ENCODE assay signal across 8 cellular contexts in the genomic region with DNA sequence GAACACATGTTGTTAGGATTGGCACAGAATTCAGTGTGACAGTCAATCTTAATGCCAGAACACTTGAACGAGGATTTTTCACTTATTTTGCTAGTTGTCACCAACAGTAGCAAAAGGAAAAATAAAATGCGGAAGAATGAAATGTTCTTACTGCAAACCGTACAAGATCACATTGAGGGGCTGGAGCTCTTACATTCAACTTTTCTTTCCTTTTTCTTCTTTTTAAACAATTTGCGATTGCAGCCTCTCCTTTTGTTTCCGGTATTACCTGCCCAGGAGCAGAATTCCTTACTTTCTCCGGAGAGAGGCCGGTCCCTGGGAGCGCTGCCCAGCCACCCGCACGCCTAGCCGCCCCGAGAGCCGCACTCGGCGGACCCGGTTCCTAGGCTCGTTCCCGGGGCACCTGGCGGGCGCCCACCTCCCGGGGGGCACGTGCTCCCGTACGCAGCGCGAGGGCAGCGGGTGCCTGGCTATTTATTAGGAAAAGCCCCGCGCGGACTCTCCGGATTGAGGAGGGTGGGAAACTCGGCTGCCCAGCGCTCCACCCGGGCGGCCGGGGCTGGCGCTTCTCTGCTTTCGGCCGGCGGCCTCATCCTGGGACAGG. TPM values are rescaled to one million over a fixed set of nuclear protein-coding genes. Genes with fewer than 3 reads are reported as not detected.
DNase-seq lines count a peak whose midpoint lies in the region; ATAC-seq and TF ChIP-seq lines count a peak whose summit lies in the region.

No MANE protein-coding gene starts in this region.

- H3K9me3 Mint-ChIP-seq in endodermal cell = no peaks in the 10 kb centered on the region
- H3K9me3 Mint-ChIP-seq in nephron progenitor cell = no peaks in the 10 kb centered on the region

- POLR2A ChIA-PET in HCT116 (lab: Charles Lee) (interaction anchor here (1.0 to 1.3 kb wide), 6 partner anchors 12 to 58 kb away, joined by 3 to 7 read pairs (median 4); no protein-coding TSS in a partner anchor), Panc1 (lab: Charles Lee) (interaction anchor here (1.1 kb wide), 1 partner anchor 41 kb away, joined by 4 read pairs; no protein-coding TSS in a partner anchor)

- peak overlapping the region; percentile 81 for H3K9ac ChIP-seq in HCT116 (ENCODE audit: low read length)
- peak overlapping the region; percentile 95 for H3K9ac ChIP-seq in endodermal cell (ENCODE audit: extremely low read depth, low read length, poor library complexity, severe bottlenecking)

- peaks cover 11% of the 10 kb centered on the region for H3K36me3 ChIP-seq in DOHH2 (ENCODE audit: control insufficient read depth, low read length)
- H3K36me3 ChIP-seq in HCT116 (ENCODE audit: control insufficient read depth in 1 of 2, insufficient read depth in 2 of 2, low read length in 2 of 2) = no peaks in the 10 kb centered on the region
- H3K36me3 ChIP-seq in Panc1 (ENCODE audit: control insufficient read depth, insufficient read depth, low read length) = no peaks in the 10 kb centered on the region
- no peaks in the 10 kb centered on the region for H3K36me3 ChIP-seq in endodermal cell (ENCODE audit: control insufficient read depth, insufficient read depth, low read length)

- no peak; the same call in 1 of the 2 replicates for TF ChIP-seq RAD21 in HCT116 (IDR thresholded peaks at IDR 0.05; ENCODE audit: low read depth)

- BruUV-seq in HCT116 (replicated peaks; lab: Mats Ljungman, UMichigan) (no TSS peak), Panc1 (replicated peaks; lab: Mats Ljungman, UMichigan) (no TSS peak)

- H3K27me3 Mint-ChIP-seq in endodermal cell (ENCODE audit: insufficient read depth) (no peaks in the 10 kb centered on the region), nephron progenitor cell (ENCODE audit: low read depth, poor library complexity) (no peaks in the 10 kb centered on the region)

- peaks cover 23% of the 10 kb centered on the region for H4K20me1 ChIP-seq in DOHH2 (ENCODE audit: control insufficient read depth, insufficient read depth, low read depth, low read length)
- H4K20me1 ChIP-seq in HCT116 (ENCODE audit: insufficient read depth) = 0 out of 2 replicates have a peak, but pooled peaks cover 4% of the 10 kb centered on the region

- H3K36me3 Mint-ChIP-seq in endodermal cell (ENCODE audit: low read depth) = peaks cover 10% of the 10 kb centered on the region
- H3K36me3 Mint-ChIP-seq in nephron progenitor cell (ENCODE audit: low read depth) = peaks cover 20% of the 10 kb centered on the region

- H3K27me3 ChIP-seq in DOHH2 (ENCODE audit: control insufficient read depth, low read length) (no peaks in the 10 kb centered on the region), HCT116 (ENCODE audit: insufficient read depth, low read length) (no peaks in the 10 kb centered on the region), Panc1 (ENCODE audit: control insufficient read depth, insufficient read depth, low read length) (no peaks in the 10 kb centered on the region), endodermal cell (ENCODE audit: control insufficient read depth, insufficient read depth, low read length, poor library complexity, severe bottlenecking) (no peaks in the 10 kb centered on the region)

- peaks cover 33% of the 10 kb centered on the region for H3K4me1 Mint-ChIP-seq in endodermal cell
- peaks cover 42% of the 10 kb centered on the region for H3K4me1 Mint-ChIP-seq in nephron progenitor cell

- H3K4me3 ChIP-seq in DOHH2 (ENCODE audit: low read length) (peak overlapping the region; percentile 95), HCT116 (replicated peaks in 1 of 2; ENCODE audit: low read depth in 1 of 2, low read length in 2 of 2) (peak overlapping the region; percentile 65 to 71), Panc1 (ENCODE audit: low read depth in 2 of 2, low read length in 2 of 2) (peak overlapping the region; percentile 74 to 85), endodermal cell (ENCODE audit: low read length) (peak overlapping the region; percentile 90)

- peak overlapping the region; percentile 86 for H3K4me3 Mint-ChIP-seq in endodermal cell
- H3K4me3 Mint-ChIP-seq in nephron progenitor cell = peak overlapping the region; percentile 86

- H3K4me2 ChIP-seq in DOHH2 (ENCODE audit: low read length) = peak overlapping the region; percentile 79
- peak overlapping the region; percentile 81 for H3K4me2 ChIP-seq in HCT116 (ENCODE audit: low read length)

- TF ChIP-seq POLR2A in HCT116 (IDR thresholded peaks at IDR 0.05; ENCODE audit: borderline replicate concordance, extremely low read depth, insufficient read depth, insufficient read length) = no peak

- H3K27ac ChIP-seq in DOHH2 (ENCODE audit: low read depth, low read length) (peak overlapping the region; percentile 77), HCT116 (ENCODE audit: low read depth, low read length) (peak overlapping the region; percentile 85), Panc1 (ENCODE audit: low read length) (peak overlapping the region; percentile 74), endodermal cell (ENCODE audit: low read depth, low read length) (peak overlapping the region; percentile 98)

- H3K9me3 ChIP-seq in DOHH2 (ENCODE audit: control insufficient read depth, insufficient read depth, low read length) (no peaks in the 10 kb centered on the region), HCT116 (ENCODE audit: control insufficient read depth in 1 of 2, insufficient read depth in 1 of 2, low read depth in 1 of 2, low read length in 2 of 2) (no peaks in the 10 kb centered on the region), Panc1 (ENCODE audit: control insufficient read depth, insufficient read depth, low read depth, low read length) (no peaks in the 10 kb centered on the region), endodermal cell (ENCODE audit: control insufficient read depth, low read length) (no peaks in the 10 kb centered on the region)

- no peak overlapping the region for H2AFZ ChIP-seq in HCT116 (ENCODE audit: low read depth, low read length, poor library complexity, severe bottlenecking)

- CTCF ChIA-PET in HCT116 (lab: Charles Lee) = no interaction called here
- CTCF ChIA-PET in Panc1 (lab: Charles Lee) = interaction anchor here (0.6 kb wide), 1 partner anchor 342 kb away, joined by 3 read pairs; no protein-coding TSS in a partner anchor

- RAD21 ChIA-PET in HCT116 (lab: Charles Lee; ENCODE audit: low non-redundant PET in 1 of 2, low total read pairs in 2 of 2, uncharacterized antibody in 2 of 2, unreplicated experiment in 2 of 2) = no interaction called here

- in situ Hi-C loops in Panc1 (cut with HindIII; ENCODE audit: low pct_unique_long_range_greater_than_20kb, low sequenced_read_pairs) = no loop called here

- H3F3A ChIP-seq in DOHH2 (ENCODE audit: control insufficient read depth, insufficient read depth) = no peaks in the 10 kb centered on the region

- H3K79me2 ChIP-seq in DOHH2 (ENCODE audit: control insufficient read depth, low read length) = peaks cover 51% of the 10 kb centered on the region
- H3K79me2 ChIP-seq in HCT116 (ENCODE audit: insufficient read depth, low read length) = peaks cover 32% of the 10 kb centered on the region

- no peak for DNase-seq in HCT116 (ENCODE audit: low read depth, low spot score)
- DNase-seq in Panc1 (ENCODE audit: low read depth, low spot score) = no peak
- no peak for DNase-seq in endodermal cell
- no peak for DNase-seq in nephron progenitor cell
- no peak for DNase-seq in stimulated activated CD4-positive, alpha-beta T cell treated with anti-CD3 and anti-CD28 coated beads, Interleukin-12 subunit alpha, Interleukin-12 subunit beta, amount 100 ng/mL, for 4 hours
- DNase-seq in stimulated activated CD4-positive, alpha-beta T cell treated with anti-CD3 and anti-CD28 coated beads, Interleukin-2, amount 100 ng/mL, for 48 hours = no peak

- ATAC-seq in HCT116 = no peak; the same call in 1 of the 2 replicates
- ATAC-seq in Panc1 = no peak
- no peak for ATAC-seq in HG02885 (IDR thresholded peaks at IDR 0.05; ENCODE audit: poor library complexity, unreplicated experiment)

- no peaks in the 10 kb centered on the region for H3K9me2 ChIP-seq in DOHH2 (replicated peaks; ENCODE audit: control insufficient read depth, low read length)
- no peaks in the 10 kb centered on the region for H3K9me2 ChIP-seq in HCT116 (ENCODE audit: insufficient read depth)

- H3K4me1 ChIP-seq in DOHH2 (ENCODE audit: control insufficient read depth, low read length) (peaks cover 36% of the 10 kb centered on the region), HCT116 (ENCODE audit: control insufficient read depth in 1 of 2, insufficient read depth in 2 of 2, low read length in 2 of 2) (peaks cover 5 to 20% of the 10 kb centered on the region in 2 experiments; a peak in 3 of 4 replicates), Panc1 (ENCODE audit: control insufficient read depth, insufficient read depth, low read length) (peaks cover 15% of the 10 kb centered on the region), endodermal cell (ENCODE audit: control insufficient read depth, insufficient read depth, low read length) (peaks cover 8% of the 10 kb centered on the region)

- TF ChIP-seq CTCF in DOHH2 (IDR thresholded peaks at IDR 0.05; ENCODE audit: low read depth, low read length, poor library complexity, severe bottlenecking) (no peak), HCT116 (IDR thresholded peaks at IDR 0.05 in 2 of 3, conservative IDR thresholded peaks at IDR 0.05 in 1 of 3; ENCODE audit: borderline replicate concordance in 1 of 3, insufficient read depth in 1 of 3, low read depth in 2 of 3, low read length in 2 of 3) (no peak), Panc1 (IDR thresholded peaks at IDR 0.05) (no peak), endodermal cell (conservative IDR thresholded peaks at IDR 0.05) (peak; percentile 13), nephron progenitor cell (IDR thresholded peaks at IDR 0.05) (no peak)

- intact Hi-C loops in HCT116 (cut with micrococcal nuclease) = loop anchor here (2.0 kb wide), 1 partner anchor 57 kb away; no protein-coding TSS in a partner anchor
- intact Hi-C loops in Panc1 (cut with micrococcal nuclease; ENCODE audit: unreplicated experiment) = loop anchor here (2.0 kb wide), 1 partner anchor 41 kb away; no protein-coding TSS in a partner anchor

- H3K27ac Mint-ChIP-seq in endodermal cell (peak overlapping the region; percentile 87), nephron progenitor cell (peak overlapping the region; percentile 98)

- 1% methylated on average over 26 to 40 of the region's 40 CpGs for WGBS in endodermal cell (ENCODE audit: insufficient coverage in 1 of 2, insufficient read length in 1 of 2), 2 experiments

TF ChIP-seq in HCT116, 20 proteins besides CTCF, POLR2A, EP300 and RAD21:
- TF ChIP-seq JUND (IDR thresholded peaks at IDR 0.05) = no peak
- TF ChIP-seq CBX3 (IDR thresholded peaks at IDR 0.05; ENCODE audit: low read depth) = peak; percentile 6; the same call in 1 of the 2 replicates
TF ChIP-seq in HCT116: peak in this region for 1.

RNA-seq across cellular contexts. Expression of a gene that starts 1.2 kb away (rescaled TPM):
- 69.5 TPM for total RNA-seq in HCT116 (2021; ENCODE audit: unreplicated experiment)
- 33.9 and 40.0 TPM in 2 replicates for polyA plus RNA-seq in HCT116 (2012)
- 82.2 TPM for total RNA-seq in Panc1 (2021; ENCODE audit: unreplicated experiment)
- polyA plus RNA-seq in Panc1 (2012; ENCODE audit: insufficient read length) = 82.6 TPM
- 100 to 1,000 TPM; 123 to 137 TPM for total RNA-seq in endodermal cell
- polyA plus RNA-seq in endodermal cell (2013, experiment 1 of 2) = 157 TPM
- 138 TPM for polyA plus RNA-seq in endodermal cell (2013, experiment 2 of 2)
